Comparison of ENCODE assay signal across 26 cellular contexts in genomic region chr6:98838027-98838426, GRCh38. TPM values are rescaled to one million over a fixed set of nuclear protein-coding genes. Genes with fewer than 3 reads are reported as not detected.
DNase-seq lines count a peak whose midpoint lies in the region; ATAC-seq and TF ChIP-seq lines count a peak whose summit lies in the region.
"Had no signal": no experiment of that assay in that cellular context is flagged by ENCODE, and none has a peak within 500 bp of the region (broad histone marks: within the 10 kb centered on the region; RNA-seq: fewer than 3 reads in every experiment).

No MANE protein-coding gene starts in this region.

- 0 out of 2 replicates have a peak, but pooled peaks cover 3% of the 10 kb centered on the region for H3F3A ChIP-seq in GM23248 (ENCODE audit: insufficient read depth)

- H4K20me1 ChIP-seq in KMS-11 (ENCODE audit: insufficient read depth), result no peaks in the 10 kb centered on the region
- H4K20me1 ChIP-seq in GM23248 (ENCODE audit: insufficient read depth), result no peaks in the 10 kb centered on the region

- H3K9me3 ChIP-seq in HAP-1, result no peaks in the 10 kb centered on the region
- H3K9me3 ChIP-seq in GM23248 (ENCODE audit: low read depth), result no peaks in the 10 kb centered on the region
- H3K9me3 ChIP-seq: adrenal gland, heart right ventricle, left ventricle myocardium inferior, prostate gland, testis had no signal

- ATAC-seq in GM19395 (IDR thresholded peaks at IDR 0.05; ENCODE audit: unreplicated experiment), result no peak
- ATAC-seq in stimulated activated naive B cell treated with anti-CD40 and anti-IgM and Interleukin-4, amounts not matched to agents 10 μg/mL and 1 μg/mL and 100 μg/mL, for 72 hours (replicated peaks), result no peak
- ATAC-seq: activated T-cell treated with anti-CD3 and anti-CD28 coated beads, Interleukin-2, amount 50 U/mL, for 4 hours; CD8-positive, alpha-beta T cell; heart right ventricle; K562; natural killer cell treated with Interleukin-12 subunit alpha and Interleukin-12 subunit beta and Interleukin-15 and Interleukin-18, amount 100 ng/mL, for 72 hours had no signal

- H3K27ac Mint-ChIP-seq in neural crest cell (ENCODE audit: unreplicated experiment), result peak overlapping the region; percentile 94
- no peak overlapping the region for H3K27ac Mint-ChIP-seq in stimulated activated naive B cell treated with anti-CD40 and anti-IgM and Interleukin-4, amounts not matched to agents 10 μg/mL and 1 μg/mL and 100 μg/mL, for 72 hours
- H3K27ac Mint-ChIP-seq: CD8-positive, alpha-beta T cell; HFFc6; immature natural killer cell; natural killer cell treated with Interleukin-12 subunit alpha and Interleukin-12 subunit beta and Interleukin-15 and Interleukin-18, amount 100 ng/mL, for 72 hours had no signal

- H3K4me1 ChIP-seq in HAP-1, result peaks cover 17% of the 10 kb centered on the region
- peaks cover 19% of the 10 kb centered on the region for H3K4me1 ChIP-seq in KMS-11 (ENCODE audit: low read depth, poor library complexity, severe bottlenecking)
- H3K4me1 ChIP-seq in GM23248 (ENCODE audit: insufficient read depth), result 0 out of 2 replicates have a peak, but pooled peaks cover 3% of the 10 kb centered on the region

- no peaks in the 10 kb centered on the region for H3K9me3 Mint-ChIP-seq in neural crest cell
- no peaks in the 10 kb centered on the region for H3K9me3 Mint-ChIP-seq in stimulated activated naive B cell treated with anti-CD40 and anti-IgM and Interleukin-4, amounts not matched to agents 10 μg/mL and 1 μg/mL and 100 μg/mL, for 72 hours
- H3K9me3 Mint-ChIP-seq: activated T-cell treated with anti-CD3 and anti-CD28 coated beads, Interleukin-2, amount 50 U/mL, for 4 hours; CD8-positive, alpha-beta T cell; HFFc6; natural killer cell treated with Interleukin-12 subunit alpha and Interleukin-12 subunit beta and Interleukin-15 and Interleukin-18, amount 100 ng/mL, for 72 hours had no signal

- H3K36me3 Mint-ChIP-seq in neural crest cell (ENCODE audit: low read depth), result peaks cover 56% of the 10 kb centered on the region
- H3K36me3 Mint-ChIP-seq in stimulated activated naive B cell treated with anti-CD40 and anti-IgM and Interleukin-4, amounts not matched to agents 10 μg/mL and 1 μg/mL and 100 μg/mL, for 72 hours, result peaks cover 3 to 4% of the 10 kb centered on the region in 2 donors
- H3K36me3 Mint-ChIP-seq: natural killer cell treated with Interleukin-12 subunit alpha and Interleukin-12 subunit beta and Interleukin-15 and Interleukin-18, amount 100 ng/mL, for 72 hours had no signal

- peaks cover 76% of the 10 kb centered on the region for H3K27me3 Mint-ChIP-seq in neural crest cell (ENCODE audit: low read depth)
- peaks cover 80 to 83% of the 10 kb centered on the region in 2 donors for H3K27me3 Mint-ChIP-seq in stimulated activated naive B cell treated with anti-CD40 and anti-IgM and Interleukin-4, amounts not matched to agents 10 μg/mL and 1 μg/mL and 100 μg/mL, for 72 hours

- 87 to 88% methylated on average over 4 of the region's 4 CpGs for WGBS in GM23248 (ENCODE audit: low coverage in 1 of 2, low lambda C conversion rate in 2 of 2, missing lambda C conversion rate in 2 of 2), 2 experiments

- H3K27ac ChIP-seq in KMS-11, result no peak overlapping the region
- H3K27ac ChIP-seq in cingulate gyrus (ENCODE audit: low read depth, low read length), result peak overlapping the region; percentile 23
- no peak overlapping the region for H3K27ac ChIP-seq in GM23248
- H3K27ac ChIP-seq: adrenal gland, epithelial cell of prostate, heart right ventricle, left ventricle myocardium inferior, prostate gland, testis had no signal

- H3K4me1 Mint-ChIP-seq in neural crest cell, result peaks cover 51% of the 10 kb centered on the region
- peaks cover 34 to 37% of the 10 kb centered on the region in 2 donors for H3K4me1 Mint-ChIP-seq in stimulated activated naive B cell treated with anti-CD40 and anti-IgM and Interleukin-4, amounts not matched to agents 10 μg/mL and 1 μg/mL and 100 μg/mL, for 72 hours

- H2AFZ ChIP-seq in KMS-11 (ENCODE audit: low read depth), result no peak overlapping the region
- no peak overlapping the region for H2AFZ ChIP-seq in GM23248

- H3K36me3 ChIP-seq in HAP-1 (replicated peaks), result no peaks in the 10 kb centered on the region
- no peaks in the 10 kb centered on the region for H3K36me3 ChIP-seq in KMS-11 (ENCODE audit: insufficient read depth)
- H3K36me3 ChIP-seq in GM23248 (ENCODE audit: low read depth), result no peaks in the 10 kb centered on the region
- H3K36me3 ChIP-seq: adrenal gland, heart right ventricle, left ventricle myocardium inferior, prostate gland had no signal

- in situ Hi-C loops in HAP-1 (cut with MboI; ENCODE audit: low sequenced_read_pairs), result loop anchor here (25.0 kb wide), 3 partner anchors 201 to 801 kb away; no protein-coding TSS in a partner anchor
- in situ Hi-C loops in GM23248 (cut with MboI), result loop anchor here (25.0 kb wide), 1 partner anchor 1351 kb away; no protein-coding TSS in a partner anchor

- H3K4me2 ChIP-seq in KMS-11 (peak overlapping the region; percentile 93), GM23248 (ENCODE audit: unreplicated experiment) (no peak overlapping the region)

- H3K79me2 ChIP-seq in KMS-11 (ENCODE audit: insufficient read depth, low read depth) (peaks cover 30% of the 10 kb centered on the region; the same call in 1 of the 2 replicates), GM23248 (ENCODE audit: insufficient read depth) (no peaks in the 10 kb centered on the region)

- H3K9me2 ChIP-seq in GM23248 (ENCODE audit: insufficient read depth), result no peaks in the 10 kb centered on the region

- DNase-seq in HAP-1 (ENCODE audit: low spot score in 2 of 2) (peak in 1 of 2 experiments; percentile 15), neural crest cell (ENCODE audit: low read depth, low spot score) (no peak), GM23248 (no peak)
- no peak for DNase-seq in stimulated activated naive B cell treated with anti-CD40 and anti-IgM and Interleukin-4, amounts not matched to agents 10 μg/mL and 1 μg/mL and 100 μg/mL, for 72 hours
- DNase-seq: activated CD4-positive, alpha-beta T cell treated with anti-CD3 and anti-CD28 coated beads for 1 hour; activated naive CD4-positive, alpha-beta T cell; activated T-cell treated with anti-CD3 and anti-CD28 coated beads, Interleukin-2, amount 50 U/mL, for 4 hours; adrenal gland; CD8-positive, alpha-beta T cell; DMS153; heart right ventricle; HFFc6; immature natural killer cell; left ventricle myocardium inferior; NCI-H1694 treated with DMSO at 0.1 percent for 48 hours; NCI-H446 treated with DMSO at 0.1 percent for 48 hours; stimulated activated CD4-positive, alpha-beta T cell treated with anti-CD3 and anti-CD28 coated beads, Interleukin-1b, Interleukin-23, amount 100 ng/mL, for 48 hours; SW 1271; testis had no signal

- no peaks in the 10 kb centered on the region for H3K27me3 ChIP-seq in HAP-1 (ENCODE audit: low read depth)
- no peaks in the 10 kb centered on the region for H3K27me3 ChIP-seq in KMS-11 (ENCODE audit: insufficient read depth, low read depth)
- H3K27me3 ChIP-seq in GM23248 (replicated peaks; ENCODE audit: insufficient read depth), result peaks cover 62% of the 10 kb centered on the region
- H3K27me3 ChIP-seq: testis had no signal

- peak overlapping the region; percentile 98 for H3K4me3 Mint-ChIP-seq in neural crest cell
- no peak overlapping the region for H3K4me3 Mint-ChIP-seq in stimulated activated naive B cell treated with anti-CD40 and anti-IgM and Interleukin-4, amounts not matched to agents 10 μg/mL and 1 μg/mL and 100 μg/mL, for 72 hours
- H3K4me3 Mint-ChIP-seq: activated T-cell treated with anti-CD3 and anti-CD28 coated beads, Interleukin-2, amount 50 U/mL, for 4 hours; CD8-positive, alpha-beta T cell; HFFc6; immature natural killer cell; natural killer cell treated with Interleukin-12 subunit alpha and Interleukin-12 subunit beta and Interleukin-15 and Interleukin-18, amount 100 ng/mL, for 72 hours had no signal

- no peak overlapping the region for H3K9ac ChIP-seq in KMS-11
- H3K9ac ChIP-seq in GM23248, result no peak overlapping the region

- TF ChIP-seq CTCF in KMS-11 (conservative IDR thresholded peaks at IDR 0.05; ENCODE audit: low read depth, low read length), result no peak
- TF ChIP-seq CTCF in neural crest cell (conservative IDR thresholded peaks at IDR 0.05), result no peak

- H3K4me3 ChIP-seq in HAP-1 (peak overlapping the region; percentile 74), KMS-11 (IDR thresholded peaks at IDR 0.05; ENCODE audit: insufficient read depth, low read depth, low read length) (no peak overlapping the region), GM23248 (no peak overlapping the region)
- H3K4me3 ChIP-seq: adrenal gland, heart right ventricle, K562, left ventricle myocardium inferior, prostate gland, testis had no signal

RNA-seq across cellular contexts. Expression of gene POU3F2, which starts 3.7 kb away (rescaled TPM):
- 111 and 114 TPM in 2 replicates for total RNA-seq in neural crest cell
- total RNA-seq in GM23248 (2014; rRNA removed; shearing (Covaris generic)), result not detected in 2 replicates
- 0.05 TPM in 1 of 2 replicates, not detected in the other for polyA plus RNA-seq in GM23248 (2016; fragmentation: Nextera tagmentation; extraction: Ambion mirVana)
- total RNA-seq: activated T-cell treated with anti-CD3 and anti-CD28 coated beads, Interleukin-2, amount 50 U/mL, for 4 hours; CD8-positive, alpha-beta T cell; heart right ventricle; left ventricle myocardium inferior; natural killer cell treated with Interleukin-12 subunit alpha and Interleukin-12 subunit beta and Interleukin-15 and Interleukin-18, amount 100 ng/mL, for 72 hours; prostate gland had no signal
- polyA plus RNA-seq: heart right ventricle, immature natural killer cell had no signal

Comparison
In these comparisons a context has a peak if more than half of its experiments do, and no peak if none do; other contexts are left out.
1. RNA of gene POU3F2, which starts 3.7 kb away (total RNA-seq): 111 to 114 TPM in neural crest cell; not detected in GM23248; every median in the first group is over 100 times any median in the second.